26 cellular contexts compared by ENCODE assay signal in genomic region chr10:125080984-125081383, GRCh38.
DNase-seq lines count a peak whose midpoint lies in the region; ATAC-seq, FAIRE-seq and TF ChIP-seq lines count a peak whose summit lies in the region.
"Had no signal": no experiment of that assay in that cellular context is flagged by ENCODE, and none has a peak within 500 bp of the region (broad histone marks: within the 10 kb centered on the region; RNA-seq: fewer than 3 reads in every experiment).

No MANE protein-coding gene starts in this region.

- no peak for ATAC-seq in WTC11
- ATAC-seq: T-helper 17 cell had no signal

- no peaks in the 10 kb centered on the region for H3K9me3 ChIP-seq in kidney (ENCODE audit: control insufficient read depth in 1 of 2, low read length in 2 of 2)
- H3K9me3 ChIP-seq: testis, vagina had no signal

- POLR2A ChIA-PET in WTC11 (lab: Charles Lee): no interaction called here

- H3K4me3 Mint-ChIP-seq in WTC11: no peak overlapping the region
- H3K4me3 Mint-ChIP-seq: activated naive CD4-positive, alpha-beta T cell treated with anti-CD3 and anti-CD28 coated beads for 36 hours; memory B cell; T-helper 17 cell had no signal

- H3K4me3 ChIP-seq in kidney (ENCODE audit: low read length in 2 of 2): no peak overlapping the region
- H3K4me3 ChIP-seq: cardiac muscle cell, testis, vagina had no signal

- peaks cover 62% of the 10 kb centered on the region for H3K4me1 Mint-ChIP-seq in WTC11
- H3K4me1 Mint-ChIP-seq: memory B cell, T-helper 17 cell had no signal

- peak overlapping the region; percentile 92 to 95 for H3K27ac ChIP-seq in kidney (ENCODE audit: low read depth in 2 of 2, low read length in 2 of 2)
- H3K27ac ChIP-seq: cardiac muscle cell, vagina had no signal

- CTCF ChIA-PET in WTC11 (lab: Charles Lee): interaction anchor here (1.2 kb wide), 1 partner anchor 33 kb away, joined by 5 read pairs; no protein-coding TSS in a partner anchor

- FAIRE-seq in GM19239 (lab: Jason Lieb, UNC) (peak; percentile 11), kidney (lab: Jason Lieb, UNC) (no peak)
- FAIRE-seq: RCC 7860 had no signal

- H3K9me3 Mint-ChIP-seq in WTC11: no peaks in the 10 kb centered on the region
- H3K9me3 Mint-ChIP-seq: activated naive CD4-positive, alpha-beta T cell treated with anti-CD3 and anti-CD28 coated beads for 36 hours; memory B cell had no signal

- TF ChIP-seq CTCF in WTC11 (IDR thresholded peaks at IDR 0.05) (no peak), kidney (IDR thresholded peaks at IDR 0.05; ENCODE audit: borderline replicate concordance, extremely low read depth, insufficient read depth) (no peak)

- peaks cover 41 to 55% of the 10 kb centered on the region in 2 donors for H3K4me1 ChIP-seq in kidney (ENCODE audit: control insufficient read depth in 1 of 2, insufficient read depth in 1 of 2, low read depth in 1 of 2, low read length in 2 of 2)

- H3K27me3 Mint-ChIP-seq in WTC11 (ENCODE audit: low read depth): no peaks in the 10 kb centered on the region

- H3K9ac ChIP-seq in kidney (ENCODE audit: low read length in 2 of 2): peak overlapping the region in 1 of 2 donors; percentile 32

- H3K36me3 ChIP-seq in kidney (ENCODE audit: control insufficient read depth in 1 of 2, insufficient read depth in 2 of 2, low read length in 2 of 2): no peaks in the 10 kb centered on the region
- H3K36me3 ChIP-seq: cardiac muscle cell, vagina had no signal

- DNase-seq in GM19239 (ENCODE audit: insufficient read length, low spot score) (no peak), WTC11 (ENCODE audit: low spot score) (no peak), kidney (no peak), renal cortical epithelial cell (ENCODE audit: low read depth) (peak; percentile 21), SHP77 (lab: John Stamatoyannopoulos, UW) (no peak), SW480 (ENCODE audit: low spot score) (no peak), posterior vena cava (ENCODE audit: low spot score) (no peak)
- DNase-seq in stimulated activated CD4-positive, alpha-beta T cell treated with anti-CD3 and anti-CD28 coated beads, Interleukin-12 subunit alpha, Interleukin-12 subunit beta, amount 100 ng/mL, for 4 hours: no peak
- DNase-seq: ACHN; activated CD4-positive, alpha-beta T cell treated with anti-CD3 and anti-CD28 coated beads for 48 hours; activated naive CD4-positive, alpha-beta T cell treated with anti-CD3 and anti-CD28 coated beads for 36 hours; amniotic stem cell; COR-L47; cortex of kidney; DMS79; H7; NCI-H1694; NCI-H524 treated with DMSO at 0.1 percent for 48 hours; stimulated activated CD4-positive, alpha-beta T cell treated with anti-CD3 and anti-CD28 coated beads, Interleukin-4, amount 100 ng/mL, for 1 hour; stimulated activated naive CD4-positive, alpha-beta T cell; T-helper 17 cell; testis had no signal

- intact Hi-C loops in kidney (cut with DNase I) (no loop called here), posterior vena cava (cut with DNase I) (no loop called here)

- H3K27ac Mint-ChIP-seq in WTC11: peak overlapping the region; percentile 91
- H3K27ac Mint-ChIP-seq: activated naive CD4-positive, alpha-beta T cell treated with anti-CD3 and anti-CD28 coated beads for 36 hours; memory B cell; T-helper 17 cell had no signal

- peaks cover 51% of the 10 kb centered on the region for H3K36me3 Mint-ChIP-seq in WTC11
- H3K36me3 Mint-ChIP-seq: memory B cell had no signal

TF ChIP-seq in WTC11, 78 proteins besides CTCF, POLR2A, EP300 and RAD21:
- TF ChIP-seq NFYB (CRISPR knock-in tag; conservative IDR thresholded peaks at IDR 0.05; ENCODE audit: low read depth) (no peak), ZNF219 (CRISPR knock-in tag; IDR thresholded peaks at IDR 0.05; ENCODE audit: borderline replicate concordance) (no peak), RORB (CRISPR knock-in tag; IDR thresholded peaks at IDR 0.05) (no peak), ATF1 (CRISPR knock-in tag; IDR thresholded peaks at IDR 0.05) (no peak), ZNF423 (CRISPR knock-in tag; IDR thresholded peaks at IDR 0.05) (no peak), HMGXB4 (CRISPR knock-in tag; IDR thresholded peaks at IDR 0.05) (no peak), ZNF263 (CRISPR knock-in tag; IDR thresholded peaks at IDR 0.05; ENCODE audit: low read depth) (no peak), FOXJ3 (CRISPR knock-in tag; IDR thresholded peaks at IDR 0.05; ENCODE audit: borderline replicate concordance) (no peak), ZNF396 (CRISPR knock-in tag; IDR thresholded peaks at IDR 0.05; ENCODE audit: borderline replicate concordance) (no peak)
- TF ChIP-seq, protein P1, sequence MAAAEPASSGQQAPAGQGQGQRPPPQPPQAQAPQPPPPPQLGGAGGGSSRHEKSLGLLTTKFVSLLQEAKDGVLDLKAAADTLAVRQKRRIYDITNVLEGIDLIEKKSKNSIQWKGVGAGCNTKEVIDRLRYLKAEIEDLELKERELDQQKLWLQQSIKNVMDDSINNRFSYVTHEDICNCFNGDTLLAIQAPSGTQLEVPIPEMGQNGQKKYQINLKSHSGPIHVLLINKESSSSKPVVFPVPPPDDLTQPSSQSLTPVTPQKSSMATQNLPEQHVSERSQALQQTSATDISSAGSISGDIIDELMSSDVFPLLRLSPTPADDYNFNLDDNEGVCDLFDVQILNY (CRISPR knock-in tag; IDR thresholded peaks at IDR 0.05): no peak
- TF ChIP-seq, protein P2, sequence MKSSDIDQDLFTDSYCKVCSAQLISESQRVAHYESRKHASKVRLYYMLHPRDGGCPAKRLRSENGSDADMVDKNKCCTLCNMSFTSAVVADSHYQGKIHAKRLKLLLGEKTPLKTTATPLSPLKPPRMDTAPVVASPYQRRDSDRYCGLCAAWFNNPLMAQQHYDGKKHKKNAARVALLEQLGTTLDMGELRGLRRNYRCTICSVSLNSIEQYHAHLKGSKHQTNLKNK (CRISPR knock-in tag; IDR thresholded peaks at IDR 0.05): no peak
- TF ChIP-seq, protein P3, sequence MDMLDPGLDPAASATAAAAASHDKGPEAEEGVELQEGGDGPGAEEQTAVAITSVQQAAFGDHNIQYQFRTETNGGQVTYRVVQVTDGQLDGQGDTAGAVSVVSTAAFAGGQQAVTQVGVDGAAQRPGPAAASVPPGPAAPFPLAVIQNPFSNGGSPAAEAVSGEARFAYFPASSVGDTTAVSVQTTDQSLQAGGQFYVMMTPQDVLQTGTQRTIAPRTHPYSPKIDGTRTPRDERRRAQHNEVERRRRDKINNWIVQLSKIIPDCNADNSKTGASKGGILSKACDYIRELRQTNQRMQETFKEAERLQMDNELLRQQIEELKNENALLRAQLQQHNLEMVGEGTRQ (CRISPR knock-in tag; IDR thresholded peaks at IDR 0.05): no peak
- TF ChIP-seq, protein P4, sequence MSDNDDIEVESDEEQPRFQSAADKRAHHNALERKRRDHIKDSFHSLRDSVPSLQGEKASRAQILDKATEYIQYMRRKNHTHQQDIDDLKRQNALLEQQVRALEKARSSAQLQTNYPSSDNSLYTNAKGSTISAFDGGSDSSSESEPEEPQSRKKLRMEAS (CRISPR knock-in tag; IDR thresholded peaks at IDR 0.05): no peak
